ENCODE assay signal across 1 cellular context in the genomic region with DNA sequence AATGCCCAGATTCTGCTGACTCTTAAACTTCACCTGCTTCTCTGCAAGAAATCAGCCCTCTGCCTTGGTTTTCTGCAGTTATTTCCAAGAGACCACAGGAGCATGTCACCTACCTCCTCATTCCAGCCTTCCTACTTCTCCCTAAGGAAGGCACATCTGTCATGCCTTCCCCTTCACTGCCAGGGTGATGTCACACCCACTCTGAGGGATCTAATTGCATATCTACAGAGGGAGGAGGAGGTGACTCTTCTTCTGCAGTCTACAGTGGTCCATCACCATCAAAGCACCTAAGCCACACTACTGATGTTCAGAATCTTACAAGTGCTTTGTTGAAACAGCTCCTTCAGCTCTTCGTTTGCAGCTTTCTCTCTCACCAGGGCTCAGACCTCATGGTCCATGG.
A peak's percentile ranks its signal among the peaks of the same experiment; 100 is the strongest.
TF ChIP-seq lines count a peak whose summit lies in the region.

No MANE protein-coding gene starts in this region.

TF ChIP-seq in HEK293, 187 proteins besides CTCF, POLR2A, EP300 and RAD21 (continued from another document and continues in another):
- TF ChIP-seq, protein P1, sequence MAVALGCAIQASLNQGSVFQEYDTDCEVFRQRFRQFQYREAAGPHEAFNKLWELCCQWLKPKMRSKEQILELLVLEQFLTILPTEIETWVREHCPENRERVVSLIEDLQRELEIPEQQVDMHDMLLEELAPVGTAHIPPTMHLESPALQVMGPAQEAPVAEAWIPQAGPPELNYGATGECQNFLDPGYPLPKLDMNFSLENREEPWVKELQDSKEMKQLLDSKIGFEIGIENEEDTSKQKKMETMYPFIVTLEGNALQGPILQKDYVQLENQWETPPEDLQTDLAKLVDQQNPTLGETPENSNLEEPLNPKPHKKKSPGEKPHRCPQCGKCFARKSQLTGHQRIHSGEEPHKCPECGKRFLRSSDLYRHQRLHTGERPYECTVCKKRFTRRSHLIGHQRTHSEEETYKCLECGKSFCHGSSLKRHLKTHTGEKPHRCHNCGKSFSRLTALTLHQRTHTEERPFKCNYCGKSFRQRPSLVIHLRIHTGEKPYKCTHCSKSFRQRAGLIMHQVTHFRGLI (tag by site-specific recombination; IDR thresholded peaks at IDR 0.05) = no peak
- TF ChIP-seq ZFP37 (tag by site-specific recombination; IDR thresholded peaks at IDR 0.05) (0 out of 2 replicates have a peak, but pooled peaks have one; percentile 33), ZNF132 (tag by site-specific recombination; IDR thresholded peaks at IDR 0.05; ENCODE audit: borderline replicate concordance) (no peak), ZNF747 (tag by site-specific recombination; IDR thresholded peaks at IDR 0.05) (no peak), ZNF514 (tag by site-specific recombination; IDR thresholded peaks at IDR 0.05) (no peak), GLIS1 (tag by site-specific recombination; IDR thresholded peaks at IDR 0.05) (peak; percentile 68), ZNF624 (tag by site-specific recombination; IDR thresholded peaks at IDR 0.05) (no peak), HOXD13 (CRISPR knock-in tag; IDR thresholded peaks at IDR 0.05; ENCODE audit: borderline replicate concordance) (no peak), KLF9 (tag by site-specific recombination; IDR thresholded peaks at IDR 0.05; ENCODE audit: low read depth) (peak; percentile 77), ZXDB (tag by site-specific recombination; IDR thresholded peaks at IDR 0.05) (no peak), ZNF223 (tag by site-specific recombination; IDR thresholded peaks at IDR 0.05) (no peak), ZNF350 (tag by site-specific recombination; IDR thresholded peaks at IDR 0.05) (no peak), ZSCAN30 (tag by site-specific recombination; IDR thresholded peaks at IDR 0.05) (no peak; the same call in 1 of the 2 replicates), YY2 (tag by site-specific recombination; IDR thresholded peaks at IDR 0.05) (no peak), ZBTB17 (tag by site-specific recombination; IDR thresholded peaks at IDR 0.05) (no peak; the same call in 1 of the 2 replicates), OSR2 (tag by site-specific recombination; IDR thresholded peaks at IDR 0.05) (peak; percentile 35; the same call in 1 of the 2 replicates), ZNF785 (tag by site-specific recombination; IDR thresholded peaks at IDR 0.05) (no peak), ZFHX2 (tag by site-specific recombination; conservative IDR thresholded peaks at IDR 0.05) (peak; percentile 60; the same call in 1 of the 2 replicates), FEZF1 (tag by site-specific recombination; IDR thresholded peaks at IDR 0.05) (no peak), ZNF184 (tag by site-specific recombination; IDR thresholded peaks at IDR 0.05) (no peak), ZFP41 (tag by site-specific recombination; IDR thresholded peaks at IDR 0.05; ENCODE audit: borderline replicate concordance) (no peak), ZNF423 (tag by site-specific recombination; IDR thresholded peaks at IDR 0.05) (no peak), ZEB2 (tag by site-specific recombination; IDR thresholded peaks at IDR 0.05) (0 out of 2 replicates have a peak, but pooled peaks have one; percentile 46), SP3 (tag by site-specific recombination; IDR thresholded peaks at IDR 0.05) (no peak), ZNF623 (tag by site-specific recombination; IDR thresholded peaks at IDR 0.05) (no peak), TRIM28 (IDR thresholded peaks at IDR 0.05; ENCODE audit: borderline replicate concordance, low read length) (no peak), ZNF561 (tag by site-specific recombination; IDR thresholded peaks at IDR 0.05; ENCODE audit: borderline replicate concordance) (0 out of 2 replicates have a peak, but pooled peaks have one; percentile 36), IKZF3 (tag by site-specific recombination; IDR thresholded peaks at IDR 0.05) (peak; percentile 87), ZNF510 (tag by site-specific recombination; IDR thresholded peaks at IDR 0.05; ENCODE audit: insufficient replicate concordance) (no peak), ZBTB8A (tag by site-specific recombination; IDR thresholded peaks at IDR 0.05) (no peak), ZNF658 (tag by site-specific recombination; IDR thresholded peaks at IDR 0.05) (no peak), ZNF311 (tag by site-specific recombination; IDR thresholded peaks at IDR 0.05; ENCODE audit: borderline replicate concordance) (no peak), ZNF221 (tag by site-specific recombination; IDR thresholded peaks at IDR 0.05; ENCODE audit: borderline replicate concordance) (no peak), ZNF677 (tag by site-specific recombination; IDR thresholded peaks at IDR 0.05) (no peak), PRDM1 (tag by site-specific recombination; IDR thresholded peaks at IDR 0.05) (no peak; the same call in 1 of the 2 replicates), ZSCAN23 (tag by site-specific recombination; IDR thresholded peaks at IDR 0.05) (no peak), ZNF211 (tag by site-specific recombination; IDR thresholded peaks at IDR 0.05; ENCODE audit: low read depth) (no peak), ZNF37A (tag by site-specific recombination; IDR thresholded peaks at IDR 0.05) (no peak), ZNF324 (tag by site-specific recombination; IDR thresholded peaks at IDR 0.05) (no peak), ZNF341 (tag by site-specific recombination; IDR thresholded peaks at IDR 0.05; ENCODE audit: low read depth) (0 out of 2 replicates have a peak, but pooled peaks have one; percentile 11), MZF1 (tag by site-specific recombination; IDR thresholded peaks at IDR 0.05; ENCODE audit: borderline replicate concordance) (peak; percentile 72; the same call in 1 of the 2 replicates), ZNF830 (tag by site-specific recombination; IDR thresholded peaks at IDR 0.05; ENCODE audit: low read depth) (no peak), ZNF707 (tag by site-specific recombination; IDR thresholded peaks at IDR 0.05) (no peak), ZNF121 (tag by site-specific recombination; IDR thresholded peaks at IDR 0.05) (no peak)
- TF ChIP-seq, protein P2, sequence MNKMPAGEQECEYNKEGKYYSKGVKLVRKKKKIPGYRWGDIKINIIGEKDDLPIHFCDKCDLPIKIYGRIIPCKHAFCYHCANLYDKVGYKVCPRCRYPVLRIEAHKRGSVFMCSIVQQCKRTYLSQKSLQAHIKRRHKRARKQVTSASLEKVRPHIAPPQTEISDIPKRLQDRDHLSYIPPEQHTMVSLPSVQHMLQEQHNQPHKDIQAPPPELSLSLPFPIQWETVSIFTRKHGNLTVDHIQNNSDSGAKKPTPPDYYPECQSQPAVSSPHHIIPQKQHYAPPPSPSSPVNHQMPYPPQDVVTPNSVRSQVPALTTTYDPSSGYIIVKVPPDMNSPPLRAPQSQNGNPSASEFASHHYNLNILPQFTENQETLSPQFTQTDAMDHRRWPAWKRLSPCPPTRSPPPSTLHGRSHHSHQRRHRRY (tag by site-specific recombination; IDR thresholded peaks at IDR 0.05) = no peak
- TF ChIP-seq, protein P3, sequence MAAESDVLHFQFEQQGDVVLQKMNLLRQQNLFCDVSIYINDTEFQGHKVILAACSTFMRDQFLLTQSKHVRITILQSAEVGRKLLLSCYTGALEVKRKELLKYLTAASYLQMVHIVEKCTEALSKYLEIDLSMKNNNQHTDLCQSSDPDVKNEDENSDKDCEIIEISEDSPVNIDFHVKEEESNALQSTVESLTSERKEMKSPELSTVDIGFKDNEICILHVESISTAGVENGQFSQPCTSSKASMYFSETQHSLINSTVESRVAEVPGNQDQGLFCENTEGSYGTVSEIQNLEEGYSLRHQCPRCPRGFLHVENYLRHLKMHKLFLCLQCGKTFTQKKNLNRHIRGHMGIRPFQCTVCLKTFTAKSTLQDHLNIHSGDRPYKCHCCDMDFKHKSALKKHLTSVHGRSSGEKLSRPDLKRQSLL (tag by site-specific recombination; IDR thresholded peaks at IDR 0.05) = no peak
- TF ChIP-seq, protein P4, sequence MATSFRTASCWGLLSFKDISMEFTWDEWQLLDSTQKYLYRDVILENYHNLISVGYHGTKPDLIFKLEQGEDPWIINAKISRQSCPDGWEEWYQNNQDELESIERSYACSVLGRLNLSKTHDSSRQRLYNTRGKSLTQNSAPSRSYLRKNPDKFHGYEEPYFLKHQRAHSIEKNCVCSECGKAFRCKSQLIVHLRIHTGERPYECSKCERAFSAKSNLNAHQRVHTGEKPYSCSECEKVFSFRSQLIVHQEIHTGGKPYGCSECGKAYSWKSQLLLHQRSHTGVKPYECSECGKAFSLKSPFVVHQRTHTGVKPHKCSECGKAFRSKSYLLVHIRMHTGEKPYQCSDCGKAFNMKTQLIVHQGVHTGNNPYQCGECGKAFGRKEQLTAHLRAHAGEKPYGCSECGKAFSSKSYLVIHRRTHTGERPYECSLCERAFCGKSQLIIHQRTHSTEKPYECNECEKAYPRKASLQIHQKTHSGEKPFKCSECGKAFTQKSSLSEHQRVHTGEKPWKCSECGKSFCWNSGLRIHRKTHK (tag by site-specific recombination; IDR thresholded peaks at IDR 0.05) = no peak
- TF ChIP-seq, protein P5, sequence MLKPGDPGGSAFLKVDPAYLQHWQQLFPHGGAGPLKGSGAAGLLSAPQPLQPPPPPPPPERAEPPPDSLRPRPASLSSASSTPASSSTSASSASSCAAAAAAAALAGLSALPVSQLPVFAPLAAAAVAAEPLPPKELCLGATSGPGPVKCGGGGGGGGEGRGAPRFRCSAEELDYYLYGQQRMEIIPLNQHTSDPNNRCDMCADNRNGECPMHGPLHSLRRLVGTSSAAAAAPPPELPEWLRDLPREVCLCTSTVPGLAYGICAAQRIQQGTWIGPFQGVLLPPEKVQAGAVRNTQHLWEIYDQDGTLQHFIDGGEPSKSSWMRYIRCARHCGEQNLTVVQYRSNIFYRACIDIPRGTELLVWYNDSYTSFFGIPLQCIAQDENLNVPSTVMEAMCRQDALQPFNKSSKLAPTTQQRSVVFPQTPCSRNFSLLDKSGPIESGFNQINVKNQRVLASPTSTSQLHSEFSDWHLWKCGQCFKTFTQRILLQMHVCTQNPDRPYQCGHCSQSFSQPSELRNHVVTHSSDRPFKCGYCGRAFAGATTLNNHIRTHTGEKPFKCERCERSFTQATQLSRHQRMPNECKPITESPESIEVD (tag by site-specific recombination; IDR thresholded peaks at IDR 0.05) = no peak
- TF ChIP-seq, protein P6, sequence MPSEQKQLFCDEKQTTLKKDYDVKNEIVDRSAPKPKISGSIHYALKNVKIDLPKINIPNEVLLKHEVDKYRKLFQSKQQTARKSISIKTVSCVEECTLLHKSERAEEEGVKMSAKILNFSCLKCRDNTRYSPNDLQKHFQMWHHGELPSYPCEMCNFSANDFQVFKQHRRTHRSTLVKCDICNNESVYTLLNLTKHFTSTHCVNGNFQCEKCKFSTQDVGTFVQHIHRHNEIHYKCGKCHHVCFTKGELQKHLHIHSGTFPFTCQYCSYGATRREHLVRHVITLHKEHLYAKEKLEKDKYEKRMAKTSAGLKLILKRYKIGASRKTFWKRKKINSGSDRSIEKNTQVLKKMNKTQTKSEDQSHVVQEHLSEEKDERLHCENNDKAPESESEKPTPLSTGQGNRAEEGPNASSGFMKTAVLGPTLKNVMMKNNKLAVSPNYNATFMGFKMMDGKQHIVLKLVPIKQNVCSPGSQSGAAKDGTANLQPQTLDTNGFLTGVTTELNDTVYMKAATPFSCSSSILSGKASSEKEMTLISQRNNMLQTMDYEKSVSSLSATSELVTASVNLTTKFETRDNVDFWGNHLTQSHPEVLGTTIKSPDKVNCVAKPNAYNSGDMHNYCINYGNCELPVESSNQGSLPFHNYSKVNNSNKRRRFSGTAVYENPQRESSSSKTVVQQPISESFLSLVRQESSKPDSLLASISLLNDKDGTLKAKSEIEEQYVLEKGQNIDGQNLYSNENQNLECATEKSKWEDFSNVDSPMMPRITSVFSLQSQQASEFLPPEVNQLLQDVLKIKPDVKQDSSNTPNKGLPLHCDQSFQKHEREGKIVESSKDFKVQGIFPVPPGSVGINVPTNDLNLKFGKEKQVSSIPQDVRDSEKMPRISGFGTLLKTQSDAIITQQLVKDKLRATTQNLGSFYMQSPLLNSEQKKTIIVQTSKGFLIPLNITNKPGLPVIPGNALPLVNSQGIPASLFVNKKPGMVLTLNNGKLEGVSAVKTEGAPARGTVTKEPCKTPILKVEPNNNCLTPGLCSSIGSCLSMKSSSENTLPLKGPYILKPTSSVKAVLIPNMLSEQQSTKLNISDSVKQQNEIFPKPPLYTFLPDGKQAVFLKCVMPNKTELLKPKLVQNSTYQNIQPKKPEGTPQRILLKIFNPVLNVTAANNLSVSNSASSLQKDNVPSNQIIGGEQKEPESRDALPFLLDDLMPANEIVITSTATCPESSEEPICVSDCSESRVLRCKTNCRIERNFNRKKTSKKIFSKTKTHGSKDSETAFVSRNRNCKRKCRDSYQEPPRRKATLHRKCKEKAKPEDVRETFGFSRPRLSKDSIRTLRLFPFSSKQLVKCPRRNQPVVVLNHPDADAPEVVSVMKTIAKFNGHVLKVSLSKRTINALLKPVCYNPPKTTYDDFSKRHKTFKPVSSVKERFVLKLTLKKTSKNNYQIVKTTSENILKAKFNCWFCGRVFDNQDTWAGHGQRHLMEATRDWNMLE (tag by site-specific recombination; conservative IDR thresholded peaks at IDR 0.05; ENCODE audit: low read depth) = no peak
- TF ChIP-seq, protein P7, sequence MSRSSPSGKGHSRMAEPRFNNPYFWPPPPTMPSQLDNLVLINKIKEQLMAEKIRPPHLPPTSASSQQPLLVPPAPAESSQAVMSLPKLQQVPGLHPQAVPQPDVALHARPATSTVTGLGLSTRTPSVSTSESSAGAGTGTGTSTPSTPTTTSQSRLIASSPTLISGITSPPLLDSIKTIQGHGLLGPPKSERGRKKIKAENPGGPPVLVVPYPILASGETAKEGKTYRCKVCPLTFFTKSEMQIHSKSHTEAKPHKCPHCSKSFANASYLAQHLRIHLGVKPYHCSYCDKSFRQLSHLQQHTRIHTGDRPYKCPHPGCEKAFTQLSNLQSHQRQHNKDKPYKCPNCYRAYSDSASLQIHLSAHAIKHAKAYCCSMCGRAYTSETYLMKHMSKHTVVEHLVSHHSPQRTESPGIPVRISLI (tag by site-specific recombination; IDR thresholded peaks at IDR 0.05) = no peak
- TF ChIP-seq, protein P8, sequence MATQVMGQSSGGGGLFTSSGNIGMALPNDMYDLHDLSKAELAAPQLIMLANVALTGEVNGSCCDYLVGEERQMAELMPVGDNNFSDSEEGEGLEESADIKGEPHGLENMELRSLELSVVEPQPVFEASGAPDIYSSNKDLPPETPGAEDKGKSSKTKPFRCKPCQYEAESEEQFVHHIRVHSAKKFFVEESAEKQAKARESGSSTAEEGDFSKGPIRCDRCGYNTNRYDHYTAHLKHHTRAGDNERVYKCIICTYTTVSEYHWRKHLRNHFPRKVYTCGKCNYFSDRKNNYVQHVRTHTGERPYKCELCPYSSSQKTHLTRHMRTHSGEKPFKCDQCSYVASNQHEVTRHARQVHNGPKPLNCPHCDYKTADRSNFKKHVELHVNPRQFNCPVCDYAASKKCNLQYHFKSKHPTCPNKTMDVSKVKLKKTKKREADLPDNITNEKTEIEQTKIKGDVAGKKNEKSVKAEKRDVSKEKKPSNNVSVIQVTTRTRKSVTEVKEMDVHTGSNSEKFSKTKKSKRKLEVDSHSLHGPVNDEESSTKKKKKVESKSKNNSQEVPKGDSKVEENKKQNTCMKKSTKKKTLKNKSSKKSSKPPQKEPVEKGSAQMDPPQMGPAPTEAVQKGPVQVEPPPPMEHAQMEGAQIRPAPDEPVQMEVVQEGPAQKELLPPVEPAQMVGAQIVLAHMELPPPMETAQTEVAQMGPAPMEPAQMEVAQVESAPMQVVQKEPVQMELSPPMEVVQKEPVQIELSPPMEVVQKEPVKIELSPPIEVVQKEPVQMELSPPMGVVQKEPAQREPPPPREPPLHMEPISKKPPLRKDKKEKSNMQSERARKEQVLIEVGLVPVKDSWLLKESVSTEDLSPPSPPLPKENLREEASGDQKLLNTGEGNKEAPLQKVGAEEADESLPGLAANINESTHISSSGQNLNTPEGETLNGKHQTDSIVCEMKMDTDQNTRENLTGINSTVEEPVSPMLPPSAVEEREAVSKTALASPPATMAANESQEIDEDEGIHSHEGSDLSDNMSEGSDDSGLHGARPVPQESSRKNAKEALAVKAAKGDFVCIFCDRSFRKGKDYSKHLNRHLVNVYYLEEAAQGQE (tag by site-specific recombination; IDR thresholded peaks at IDR 0.05) = no peak
